ENCODE assay signal across 10 cellular contexts in genomic region chr4:153649572-153649991, GRCh38. TPM values are rescaled to one million over a fixed set of nuclear protein-coding genes. Genes with fewer than 3 reads are reported as not detected.
DNase-seq lines count a peak whose midpoint lies in the region; ATAC-seq, FAIRE-seq and TF ChIP-seq lines count a peak whose summit lies in the region.
"Had no signal": no experiment of that assay in that cellular context is flagged by ENCODE, and none has a peak within 500 bp of the region (broad histone marks: within the 10 kb centered on the region; RNA-seq: fewer than 3 reads in every experiment).

No MANE protein-coding gene starts in this region.

- no peaks in the 10 kb centered on the region for H3K36me3 ChIP-seq in left ventricle myocardium inferior
- H3K36me3 ChIP-seq in endothelial cell of umbilical vein (ENCODE audit: control insufficient read depth in 2 of 2, extremely low read depth in 1 of 2, insufficient read depth in 2 of 2, low read length in 2 of 2), result no peaks in the 10 kb centered on the region

- BruUV-seq in endothelial cell of umbilical vein (replicated peaks; lab: Mats Ljungman, UMichigan), result no TSS peak

- H3K4me1 ChIP-seq in left ventricle myocardium inferior (peaks cover 17% of the 10 kb centered on the region), endothelial cell of umbilical vein (ENCODE audit: control insufficient read depth, extremely low read depth, insufficient read depth, low read length) (peaks cover 5% of the 10 kb centered on the region)

- no peak for ATAC-seq in GM21447 (IDR thresholded peaks at IDR 0.05; ENCODE audit: unreplicated experiment)

- H3K4me3 ChIP-seq in left ventricle myocardium inferior, result no peak overlapping the region
- H3K4me3 ChIP-seq in endothelial cell of umbilical vein (replicated peaks in 1 of 3; ENCODE audit: insufficient read depth in 1 of 3, low read depth in 1 of 3, low read length in 3 of 3), result no peak overlapping the region

- no peak overlapping the region for H3K9ac ChIP-seq in endothelial cell of umbilical vein (replicated peaks; ENCODE audit: extremely low read depth, insufficient read depth, low read length)

- no peak overlapping the region for H3K4me2 ChIP-seq in endothelial cell of umbilical vein (ENCODE audit: insufficient read depth, low read length)

- H3K9me3 ChIP-seq in left ventricle myocardium inferior (replicated peaks) (peaks cover 8% of the 10 kb centered on the region), endothelial cell of umbilical vein (replicated peaks; ENCODE audit: control insufficient read depth, insufficient read depth, low read length) (no peaks in the 10 kb centered on the region)

- peak; percentile 40 for TF ChIP-seq CTCF in left ventricle myocardium inferior (IDR thresholded peaks at IDR 0.05; ENCODE audit: borderline replicate concordance)
- TF ChIP-seq CTCF in endothelial cell of umbilical vein (IDR thresholded peaks at IDR 0.05; ENCODE audit: extremely low read depth in 1 of 2, insufficient read depth in 1 of 2, low read depth in 1 of 2, low read length in 2 of 2), result peak in 1 of 2 donors; percentile 10

- H3K9me1 ChIP-seq in endothelial cell of umbilical vein (replicated peaks; ENCODE audit: control insufficient read depth, extremely low read depth, insufficient read depth, low read length), result no peaks in the 10 kb centered on the region

- H4K20me1 ChIP-seq in endothelial cell of umbilical vein (replicated peaks; ENCODE audit: control insufficient read depth, extremely low read depth, insufficient read depth, low read length), result no peaks in the 10 kb centered on the region

- no peaks in the 10 kb centered on the region for H3K36me3 Mint-ChIP-seq in activated CD4-positive, alpha-beta memory T cell treated with anti-CD3 and anti-CD28 coated beads, Interleukin-2, amount 10 ng/mL, durations not matched to agents 7 days and 5 days (ENCODE audit: low read depth)

- CTCF ChIA-PET in endothelial cell of umbilical vein (lab: Charles Lee), result interaction anchor here (0.9 to 4.0 kb wide), 10 partner anchors 10 to 566 kb away, joined by 3 to 21 read pairs (median 5); no protein-coding TSS in a partner anchor
- CTCF ChIA-PET in activated CD4-positive, alpha-beta memory T cell treated with anti-CD3 and anti-CD28 coated beads, Interleukin-2, amount 10 ng/mL, durations not matched to agents 7 days and 5 days (lab: Charles Lee), result interaction anchor here (0.5 to 3.3 kb wide), 5 partner anchors 61 to 304 kb away, joined by 3 to 20 read pairs (median 8); partner anchors contain the start of gene MND1

- no peak overlapping the region for H2AFZ ChIP-seq in endothelial cell of umbilical vein (ENCODE audit: low read depth, low read length)

- H3K4me3 Mint-ChIP-seq in activated CD4-positive, alpha-beta memory T cell treated with anti-CD3 and anti-CD28 coated beads, Interleukin-2, amount 10 ng/mL, durations not matched to agents 7 days and 5 days, result no peak overlapping the region

- H3K27ac Mint-ChIP-seq in activated CD4-positive, alpha-beta memory T cell treated with anti-CD3 and anti-CD28 coated beads, Interleukin-2, amount 10 ng/mL, durations not matched to agents 7 days and 5 days, result no peak overlapping the region

- no peak for TF ChIP-seq POLR2A in endothelial cell of umbilical vein (IDR thresholded peaks at IDR 0.05; ENCODE audit: low read depth, low read length)

- H3K79me2 ChIP-seq in endothelial cell of umbilical vein (ENCODE audit: control insufficient read depth, insufficient read depth, low read length), result no peaks in the 10 kb centered on the region

- H3K9me3 Mint-ChIP-seq in activated CD4-positive, alpha-beta memory T cell treated with anti-CD3 and anti-CD28 coated beads, Interleukin-2, amount 10 ng/mL, durations not matched to agents 7 days and 5 days, result peaks cover 3% of the 10 kb centered on the region

- no peaks in the 10 kb centered on the region for H3K27me3 Mint-ChIP-seq in activated CD4-positive, alpha-beta memory T cell treated with anti-CD3 and anti-CD28 coated beads, Interleukin-2, amount 10 ng/mL, durations not matched to agents 7 days and 5 days

- intact Hi-C loops in left ventricle myocardium inferior (cut with micrococcal nuclease) (no loop called here), cardiac septum (cut with DNase I) (loop anchor here (5.0 kb wide), 1 partner anchor 307 kb away; the partner anchor contains the start of gene MND1), endothelial cell of umbilical vein (cut with micrococcal nuclease) (loop anchor here (1.0 kb wide), 1 partner anchor 101 kb away; no protein-coding TSS in a partner anchor)

- no peak overlapping the region for H3K27ac ChIP-seq in left ventricle myocardium inferior (replicated peaks)
- no peak overlapping the region for H3K27ac ChIP-seq in endothelial cell of umbilical vein (ENCODE audit: insufficient read depth, low read depth, low read length)
- H3K27ac ChIP-seq: HL-60 had no signal

- FAIRE-seq in endothelial cell of umbilical vein (lab: Jason Lieb, UNC), result peak; percentile 62

- peaks cover 31% of the 10 kb centered on the region for H3K4me1 Mint-ChIP-seq in activated CD4-positive, alpha-beta memory T cell treated with anti-CD3 and anti-CD28 coated beads, Interleukin-2, amount 10 ng/mL, durations not matched to agents 7 days and 5 days

- DNase-seq in left ventricle myocardium inferior, result no peak
- no peak for DNase-seq in cardiac septum (ENCODE audit: low spot score)
- peak; percentile 3 for DNase-seq in NCI-H82 treated with DMSO at 0.1 percent for 48 hours (lab: John Stamatoyannopoulos, UW; ENCODE audit: unreplicated experiment)
- DNase-seq in endothelial cell of umbilical vein (ENCODE audit: low read depth, low spot score), result peak; percentile 21
- DNase-seq in activated CD4-positive, alpha-beta memory T cell treated with anti-CD3 and anti-CD28 coated beads, Interleukin-2, amount 10 ng/mL, durations not matched to agents 7 days and 5 days, result no peak
- no peak for DNase-seq in COLO668 (lab: John Stamatoyannopoulos, UW; ENCODE audit: unreplicated experiment)
- no peak for DNase-seq in stimulated activated CD4-positive, alpha-beta T cell treated with anti-CD3 and anti-CD28 coated beads, Interleukin-2, amount 100 ng/mL, for 48 hours
- DNase-seq: midbrain had no signal

- POLR2A ChIA-PET in endothelial cell of umbilical vein (lab: Charles Lee), result no interaction called here
- POLR2A ChIA-PET in activated CD4-positive, alpha-beta memory T cell treated with anti-CD3 and anti-CD28 coated beads, Interleukin-2, amount 10 ng/mL, durations not matched to agents 7 days and 5 days (lab: Charles Lee), result no interaction called here

- H3K27me3 ChIP-seq in left ventricle myocardium inferior (ENCODE audit: low read depth), result no peaks in the 10 kb centered on the region
- peaks cover 0 to 2% of the 10 kb centered on the region in 2 experiments for H3K27me3 ChIP-seq in endothelial cell of umbilical vein (ENCODE audit: control insufficient read depth in 2 of 2, insufficient read depth in 2 of 2, low read length in 2 of 2)

- dilution Hi-C loops in endothelial cell of umbilical vein (cut with MboI; ENCODE audit: extremely low pct_ligation_motif_present, low sequenced_read_pairs), result no loop called here

TF ChIP-seq in endothelial cell of umbilical vein, 7 proteins besides CTCF, POLR2A, EP300 and RAD21:
- no peak for TF ChIP-seq FOS (IDR thresholded peaks at IDR 0.05; ENCODE audit: borderline replicate concordance, insufficient read depth, low read length)
- TF ChIP-seq MYC (IDR thresholded peaks at IDR 0.05; ENCODE audit: low read depth, low read length), result no peak
- TF ChIP-seq MAX (IDR thresholded peaks at IDR 0.05; ENCODE audit: insufficient read depth, insufficient read length), result no peak
- TF ChIP-seq POLR2AphosphoS5 (IDR thresholded peaks at IDR 0.05; ENCODE audit: insufficient read depth, low read depth, low read length), result no peak
- no peak for TF ChIP-seq JUN (IDR thresholded peaks at IDR 0.05; ENCODE audit: borderline replicate concordance, insufficient read depth, insufficient read length, low read depth)
- no peak for TF ChIP-seq EZH2 (IDR thresholded peaks at IDR 0.05; ENCODE audit: borderline replicate concordance, low read depth, low read length, severe bottlenecking)
- no peak for TF ChIP-seq GATA2 (IDR thresholded peaks at IDR 0.05; ENCODE audit: insufficient read depth, insufficient read length, low read depth, low read length)

RNA-seq across cellular contexts. Expression of gene TLR2, which starts 34.5 kb away (rescaled TPM):
- total RNA-seq in left ventricle myocardium inferior (2.8 TPM), cardiac septum (5.1 TPM), endothelial cell of umbilical vein (0.21 and 1.4 TPM in 2 replicates)
- polyA plus RNA-seq in endothelial cell of umbilical vein, result 0.24 and 0.29 TPM in 2 replicates
- 0.17 and 0.25 TPM in 2 replicates for polyA plus RNA-seq in endothelial cell of umbilical vein (2011; cell fraction: cytosol; rRNA removed)
- 0.41 and 0.95 TPM in 2 replicates for polyA plus RNA-seq in endothelial cell of umbilical vein (2011; cell fraction: nucleus; rRNA removed)
- not detected in 2 replicates for polyA plus RNA-seq in endothelial cell of umbilical vein (2012)
- polyA minus RNA-seq in endothelial cell of umbilical vein, result 0.87 TPM in 2 replicates
- polyA minus RNA-seq in endothelial cell of umbilical vein (2011; cell fraction: cytosol; rRNA and poly(A)+ RNA removed), result not detected
- 0.29 TPM in 1 of 2 replicates, not detected in the other for polyA minus RNA-seq in endothelial cell of umbilical vein (2011; cell fraction: nucleus; rRNA and poly(A)+ RNA removed)
- 1 to 10 TPM; 1.1 to 1.3 TPM for total RNA-seq in activated CD4-positive, alpha-beta memory T cell treated with anti-CD3 and anti-CD28 coated beads, Interleukin-2, amount 10 ng/mL, durations not matched to agents 7 days and 5 days

Comparison
In these comparisons a context has a peak if more than half of its experiments do, and no peak if none do; other contexts are left out.
1. DNase-seq: peak in NCI-H82 treated with DMSO at 0.1 percent for 48 hours (single experiment) and endothelial cell of umbilical vein (single experiment); none in left ventricle myocardium inferior (single experiment), cardiac septum (single experiment), activated CD4-positive, alpha-beta memory T cell treated with anti-CD3 and anti-CD28 coated beads, Interleukin-2, amount 10 ng/mL, durations not matched to agents 7 days and 5 days (single experiment), COLO668 (single experiment) and stimulated activated CD4-positive, alpha-beta T cell treated with anti-CD3 and anti-CD28 coated beads, Interleukin-2, amount 100 ng/mL, for 48 hours (0 of 2).